In genomic region chr18:58102020-58102419, GRCh38 we compare ENCODE assay signal across 19 cellular contexts. TPM values are rescaled to one million over a fixed set of nuclear protein-coding genes. Genes with fewer than 3 reads are reported as not detected.
DNase-seq lines count a peak whose midpoint lies in the region; ATAC-seq and TF ChIP-seq lines count a peak whose summit lies in the region.
"Had no signal": no experiment of that assay in that cellular context is flagged by ENCODE, and none has a peak within 500 bp of the region (broad histone marks: within the 10 kb centered on the region; RNA-seq: fewer than 3 reads in every experiment).

No MANE protein-coding gene starts in this region.

- no peak for TF ChIP-seq POLR2A in tibial nerve (IDR thresholded peaks at IDR 0.05)
- TF ChIP-seq POLR2A in GM18505 (IDR thresholded peaks at IDR 0.05; ENCODE audit: borderline replicate concordance, extremely low read depth, insufficient read depth, insufficient read length): no peak

- H3K4me1 ChIP-seq in liver (ENCODE audit: control insufficient read depth in 4 of 4, insufficient read depth in 4 of 4, low read length in 3 of 4) (peaks cover 7 to 38% (median 29%) of the 10 kb centered on the region in 4 donors), tibial nerve (peaks cover 0 to 64% (median 23%) of the 10 kb centered on the region in 4 donors)
- H3K4me1 ChIP-seq: parathyroid adenoma had no signal

- DNase-seq in NCI-H1436 (lab: John Stamatoyannopoulos, UW) (peak; percentile 43), NCI-H1436 treated with DMSO at 0.1 percent for 48 hours (lab: John Stamatoyannopoulos, UW) (no peak), tibial nerve (ENCODE audit: low spot score in 2 of 2) (no peak), MG63 (no peak), AML-193 (lab: John Stamatoyannopoulos, UW) (no peak)
- DNase-seq: activated CD4-positive, alpha-beta T cell treated with anti-CD3 and anti-CD28 coated beads, Interleukin-2, amount 10 ng/mL, durations not matched to agents 7 days and 5 days; aorta; CD8-positive, alpha-beta memory T cell; cerebellar nuclear complex; DMS153; NCI-H2171; testis had no signal

- H3K36me3 ChIP-seq in liver (ENCODE audit: control insufficient read depth in 4 of 4, insufficient read depth in 3 of 4, low read depth in 1 of 4, low read length in 3 of 4): no peaks in the 10 kb centered on the region
- H3K36me3 ChIP-seq in tibial nerve: no peaks in the 10 kb centered on the region
- H3K36me3 ChIP-seq in MG63: no peaks in the 10 kb centered on the region

- no peak for TF ChIP-seq EP300 in tibial nerve (IDR thresholded peaks at IDR 0.05)

- H3K27me3 ChIP-seq in liver (ENCODE audit: control insufficient read depth in 4 of 4, insufficient read depth in 4 of 4, low read length in 3 of 4): no peaks in the 10 kb centered on the region
- no peaks in the 10 kb centered on the region for H3K27me3 ChIP-seq in tibial nerve
- H3K27me3 ChIP-seq in MG63: no peaks in the 10 kb centered on the region
- H3K27me3 ChIP-seq: testis had no signal

- H3K9me3 ChIP-seq in liver (ENCODE audit: control insufficient read depth in 4 of 4, low read length in 3 of 4) (no peaks in the 10 kb centered on the region), tibial nerve (no peaks in the 10 kb centered on the region), MG63 (no peaks in the 10 kb centered on the region)
- H3K9me3 ChIP-seq: testis had no signal

- no peak overlapping the region for H3K9ac ChIP-seq in liver (ENCODE audit: low read depth in 1 of 2, low read length in 2 of 2)
- H3K9ac ChIP-seq: parathyroid adenoma had no signal

- H3K4me3 ChIP-seq in liver (ENCODE audit: low read depth in 1 of 3, low read length in 3 of 3) (no peak overlapping the region), tibial nerve (no peak overlapping the region), MG63 (no peak overlapping the region)
- H3K4me3 ChIP-seq: testis had no signal

- TF ChIP-seq CTCF in liver (IDR thresholded peaks at IDR 0.05; ENCODE audit: low read depth, low read length, missing input control): no peak
- no peak for TF ChIP-seq CTCF in tibial nerve (IDR thresholded peaks at IDR 0.05)

- no peak for TF ChIP-seq RAD21 in liver (IDR thresholded peaks at IDR 0.05)

- 42% methylated on average over 2 of the region's 2 CpGs for WGBS in liver
- WGBS in tibial nerve, 2 donors: 17 to 23% methylated on average over 2 of the region's 2 CpGs

- ATAC-seq in GM18505 (IDR thresholded peaks at IDR 0.05; ENCODE audit: unreplicated experiment): no peak
- ATAC-seq: SK-N-SH treated with all-trans-retinoic acid at 6 μM for 48 hours had no signal

- peak overlapping the region; percentile 81 for H3K27ac ChIP-seq in angular gyrus (ENCODE audit: low read depth, low read length)
- H3K27ac ChIP-seq in liver (ENCODE audit: low read depth in 1 of 2, low read length in 2 of 2): peak overlapping the region; percentile 43 to 58
- H3K27ac ChIP-seq in tibial nerve: peak overlapping the region in 3 of 4 donors; percentile 62 to 92 (median 76)
- H3K27ac ChIP-seq: 22Rv1, parathyroid adenoma, testis, VCaP had no signal

TF ChIP-seq in liver, 16 proteins besides CTCF, POLR2A, EP300 and RAD21:
- no peak for TF ChIP-seq SP1 (IDR thresholded peaks at IDR 0.05)

RNA-seq across cellular contexts. Expression of gene NEDD4L, which starts 58.0 kb away (rescaled TPM):
- total RNA-seq in liver: 10 to 100 TPM; 11.2 to 20.3 TPM
- 10 to 100 TPM; 10.2 to 15.1 TPM for polyA plus RNA-seq in liver
- total RNA-seq in tibial nerve: 10 to 100 TPM; 15.3 to 59.9 (median 26.8) TPM
- 16.2 and 28.8 TPM in 2 replicates for total RNA-seq in MG63 (2014; rRNA removed; shearing (Covaris generic); ENCODE audit: low replicate concordance)
